ENCODE assay signal across 22 cellular contexts in the genomic region with DNA sequence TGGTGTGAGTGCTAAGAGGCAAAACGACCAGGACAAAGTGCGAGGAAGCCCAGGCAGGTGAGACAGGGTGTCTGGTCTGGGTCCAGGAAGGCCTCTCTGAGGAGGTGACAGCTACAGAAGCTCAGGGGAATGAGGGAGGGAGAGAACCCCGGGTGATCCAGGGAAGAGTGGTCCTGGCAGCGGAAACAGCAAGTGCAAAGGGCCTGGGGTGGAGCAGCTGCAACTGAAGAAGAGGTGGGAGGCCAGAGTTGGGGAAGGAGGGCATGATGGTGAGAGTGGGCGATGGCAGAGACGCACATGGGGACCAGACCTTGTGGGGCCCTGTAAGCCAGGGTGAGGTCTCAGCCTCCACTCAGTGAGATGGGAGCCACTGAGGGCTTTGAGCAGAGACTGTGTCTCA. TPM values are rescaled to one million over a fixed set of nuclear protein-coding genes. Genes with fewer than 3 reads are reported as not detected.
DNase-seq lines count a peak whose midpoint lies in the region; ATAC-seq, FAIRE-seq and TF ChIP-seq lines count a peak whose summit lies in the region.
"Had no signal": no experiment of that assay in that cellular context is flagged by ENCODE, and none has a peak within 500 bp of the region (broad histone marks: within the 10 kb centered on the region; RNA-seq: fewer than 3 reads in every experiment).

No MANE protein-coding gene starts in this region.

- H2BK5ac ChIP-seq in H1 (ENCODE audit: low read depth, low read length) (no peak overlapping the region), neuronal stem cell (ENCODE audit: low read length) (peak overlapping the region; percentile 69)

- BruUV-seq in HepG2 (replicated peaks; lab: Mats Ljungman, UMichigan) = no TSS peak

- H3K4ac ChIP-seq in H1 (replicated peaks; ENCODE audit: insufficient read length, low read depth, low read length) (no peak overlapping the region), neuronal stem cell (ENCODE audit: low read length) (no peak overlapping the region)

- POLR2A ChIA-PET in HepG2 (lab: Yijun Ruan, JAX) (no interaction called here), H1 (lab: Charles Lee; ENCODE audit: partially characterized antibody) (interaction anchor here (1.0 kb wide), 1 partner anchor 48 kb away, joined by 3 read pairs; no protein-coding TSS in a partner anchor)

- H4K20me1 ChIP-seq in HepG2 (ENCODE audit: insufficient read depth, low read length) (peaks cover 3% of the 10 kb centered on the region; the same call in 1 of the 2 replicates), H1 (replicated peaks in 1 of 2; ENCODE audit: control insufficient read depth in 1 of 2, insufficient read depth in 2 of 2, low read length in 2 of 2) (no peaks in the 10 kb centered on the region)
- H4K20me1 ChIP-seq: BLaER1 had no signal

- H3K79me2 ChIP-seq in HepG2 (ENCODE audit: insufficient read depth, low read length) (no peaks in the 10 kb centered on the region), H1 (ENCODE audit: control insufficient read depth in 1 of 2, insufficient read depth in 2 of 2, low read length in 2 of 2) (no peaks in the 10 kb centered on the region)

- peaks cover 0 to 23% of the 10 kb centered on the region in 2 experiments; a peak in 2 of 5 replicates for H3K27me3 ChIP-seq in HepG2 (ENCODE audit: control insufficient read depth in 1 of 2, insufficient read depth in 2 of 2, low read length in 2 of 2)
- no peaks in the 10 kb centered on the region for H3K27me3 ChIP-seq in right lobe of liver
- no peaks in the 10 kb centered on the region for H3K27me3 ChIP-seq in H1 (replicated peaks in 1 of 4; ENCODE audit: control insufficient read depth in 3 of 4, extremely low read depth in 1 of 4, insufficient read depth in 3 of 4, low read length in 3 of 4)
- H3K27me3 ChIP-seq in neuronal stem cell (ENCODE audit: control insufficient read depth in 3 of 3, insufficient read depth in 3 of 3, low read depth in 1 of 3, low read length in 3 of 3) = peaks cover 0 to 18% (median 0%) of the 10 kb centered on the region in 3 experiments
- no peaks in the 10 kb centered on the region for H3K27me3 ChIP-seq in effector memory CD4-positive, alpha-beta T cell (replicated peaks; ENCODE audit: control insufficient read depth, insufficient read depth, low read length, poor library complexity, severe bottlenecking)
- H3K27me3 ChIP-seq: BLaER1 had no signal

- H3K18ac ChIP-seq in H1 (ENCODE audit: extremely low read depth, low read length) (no peak overlapping the region), neuronal stem cell (ENCODE audit: low read length) (peak overlapping the region; percentile 8)

- no peak overlapping the region for H2BK120ac ChIP-seq in H1 (replicated peaks; ENCODE audit: low read depth, low read length)
- H2BK120ac ChIP-seq in neuronal stem cell (ENCODE audit: low read depth, low read length) = no peak overlapping the region

- TF ChIP-seq EP300 in HepG2 (IDR thresholded peaks at IDR 0.05; ENCODE audit: low read depth in 2 of 2, low read length in 2 of 2) = no peak
- TF ChIP-seq EP300 in HepG2 (CRISPR knock-in tag; IDR thresholded peaks at IDR 0.05; ENCODE audit: borderline replicate concordance) = no peak
- TF ChIP-seq EP300 in H1 (IDR thresholded peaks at IDR 0.05; ENCODE audit: borderline replicate concordance in 1 of 2, low read depth in 2 of 2, low read length in 2 of 2) = no peak

- H4K91ac ChIP-seq in H1 (replicated peaks; ENCODE audit: insufficient read length, low read length) (no peak overlapping the region), neuronal stem cell (ENCODE audit: low read depth, low read length, poor library complexity) (no peak overlapping the region)

- in situ Hi-C loops in HepG2 (cut with HindIII; ENCODE audit: extremely low pct_ligation_motif_present, low pct_unique_long_range_greater_than_20kb) = no loop called here

- H2AK5ac ChIP-seq in H1 (ENCODE audit: low read depth, low read length) = peak overlapping the region; percentile 53; the same call in 1 of the 2 replicates
- H2AK5ac ChIP-seq in neuronal stem cell (ENCODE audit: low read depth, low read length) = peak overlapping the region; percentile 65

- TF ChIP-seq POLR2A in HepG2 (IDR thresholded peaks at IDR 0.05; ENCODE audit: insufficient read depth in 1 of 2, low read depth in 2 of 2, low read length in 2 of 2) = no peak
- TF ChIP-seq POLR2A in right lobe of liver (IDR thresholded peaks at IDR 0.05) = no peak
- no peak for TF ChIP-seq POLR2A in H1 (IDR thresholded peaks at IDR 0.05; ENCODE audit: control extremely low read depth in 1 of 2, low read depth in 2 of 2, low read length in 2 of 2)

- no peak overlapping the region for H2BK15ac ChIP-seq in H1 (ENCODE audit: low read length)
- no peak overlapping the region for H2BK15ac ChIP-seq in neuronal stem cell (ENCODE audit: low read length)

- WGBS in HepG2 (ENCODE audit: low lambda C conversion rate) = 32% methylated on average over 6 of the region's 6 CpGs
- 80% methylated on average over 4 of the region's 6 CpGs for WGBS in right lobe of liver (ENCODE audit: insufficient coverage, low coverage, low lambda C conversion rate, missing lambda C conversion rate)
- WGBS in H1 (ENCODE audit: extremely low coverage in 1 of 2, insufficient coverage in 1 of 2, insufficient read length in 1 of 2, insufficient replicate concordance in 2 of 2, low coverage in 1 of 2, low lambda C conversion rate in 2 of 2, missing lambda C conversion rate in 1 of 2), 2 experiments = 87% methylated on average over 6 of the region's 6 CpGs; no CpG with 5 or more reads in 1 of the 2 experiments
- WGBS in neuronal stem cell (ENCODE audit: extremely low coverage in 2 of 2, insufficient read length in 2 of 2, insufficient replicate concordance in 1 of 2), 2 donors = no CpG with 5 or more reads among the region's 6 CpGs

- no peak for TF ChIP-seq CTCF in HepG2 (CRISPR knock-in tag; IDR thresholded peaks at IDR 0.05)
- TF ChIP-seq CTCF in right lobe of liver (IDR thresholded peaks at IDR 0.05) = no peak
- TF ChIP-seq CTCF in H1 (IDR thresholded peaks at IDR 0.05; ENCODE audit: control extremely low read depth in 1 of 3, insufficient read depth in 1 of 3, low read depth in 1 of 3, low read length in 3 of 3) = no peak

- H3K4me2 ChIP-seq in HepG2 (ENCODE audit: low read depth, low read length) (no peak overlapping the region), H1 (ENCODE audit: insufficient read depth in 1 of 2, low read depth in 2 of 2, low read length in 2 of 2) (no peak overlapping the region), neuronal stem cell (ENCODE audit: insufficient read depth, low read length, poor library complexity, severe bottlenecking) (no peak overlapping the region)
- H3K4me2 ChIP-seq: BLaER1 had no signal

- no peak overlapping the region for H4K8ac ChIP-seq in H1 (ENCODE audit: extremely low read depth, insufficient read depth, low read length)
- no peak overlapping the region for H4K8ac ChIP-seq in neuronal stem cell (ENCODE audit: low read depth, low read length)

- H2BK20ac ChIP-seq in H1 (ENCODE audit: low read length) = no peak overlapping the region

- no peak overlapping the region for H3K27ac ChIP-seq in HepG2 (ENCODE audit: extremely low read length, insufficient read depth, low read length)
- no peak overlapping the region for H3K27ac ChIP-seq in right lobe of liver
- H3K27ac ChIP-seq in H1 (ENCODE audit: low read depth, low read length) = no peak overlapping the region
- H3K27ac ChIP-seq in neuronal stem cell (replicated peaks; ENCODE audit: low read length) = no peak overlapping the region
- H3K27ac ChIP-seq in effector memory CD4-positive, alpha-beta T cell (ENCODE audit: insufficient read depth, low read length, poor library complexity, severe bottlenecking) = no peak overlapping the region
- H3K27ac ChIP-seq: 22Rv1, BLaER1, C4-2B, GM23248 had no signal

- H3K9me3 ChIP-seq in HepG2 (ENCODE audit: low read length) (no peaks in the 10 kb centered on the region), right lobe of liver (no peaks in the 10 kb centered on the region), H1 (ENCODE audit: insufficient read depth in 2 of 2, low read depth in 1 of 2, low read length in 1 of 2) (no peaks in the 10 kb centered on the region), neuronal stem cell (replicated peaks in 1 of 2; ENCODE audit: control insufficient read depth in 2 of 2, insufficient read depth in 1 of 2, low read depth in 1 of 2, low read length in 2 of 2) (peaks cover 0 to 2% of the 10 kb centered on the region in 2 donors)
- no peaks in the 10 kb centered on the region for H3K9me3 ChIP-seq in effector memory CD4-positive, alpha-beta T cell (ENCODE audit: control insufficient read depth, low read length)
- H3K9me3 ChIP-seq: BLaER1, HAP-1 had no signal

- H3K14ac ChIP-seq in H1 (ENCODE audit: insufficient read length) = no peak overlapping the region
- no peak overlapping the region for H3K14ac ChIP-seq in neuronal stem cell (ENCODE audit: low read length)

- no peak for TF ChIP-seq RAD21 in HepG2 (CRISPR knock-in tag; IDR thresholded peaks at IDR 0.05)
- TF ChIP-seq RAD21 in H1 (IDR thresholded peaks at IDR 0.05 in 1 of 2, conservative IDR thresholded peaks at IDR 0.05 in 1 of 2; ENCODE audit: low read depth in 2 of 2, low read length in 2 of 2) = no peak

- H3K56ac ChIP-seq in H1 (replicated peaks; ENCODE audit: insufficient read length, low read depth, low read length) = no peak overlapping the region

- H4K5ac ChIP-seq in H1 (ENCODE audit: insufficient read length, low read depth, low read length) = no peak overlapping the region

- peak; percentile 14; the same call in 2 of the 3 replicates for ATAC-seq in HepG2
- ATAC-seq in right lobe of liver = no peak
- ATAC-seq: CD8-positive, alpha-beta T cell; GM12878 had no signal

- no peaks in the 10 kb centered on the region for H3K23me2 ChIP-seq in H1 (ENCODE audit: low read depth, low read length)

- intact Hi-C loops in HepG2 (cut with micrococcal nuclease; ENCODE audit: unreplicated experiment) = no loop called here
- intact Hi-C loops in right lobe of liver (cut with DNase I) = no loop called here

- H3K4me3 ChIP-seq in HepG2 (replicated peaks in 1 of 3; ENCODE audit: insufficient read depth in 1 of 3, low read depth in 2 of 3, low read length in 3 of 3) = no peak overlapping the region
- H3K4me3 ChIP-seq in right lobe of liver = no peak overlapping the region
- H3K4me3 ChIP-seq in H1 (ENCODE audit: extremely low read depth in 1 of 4, insufficient read depth in 2 of 4, low read depth in 3 of 4, low read length in 4 of 4) = no peak overlapping the region
- peak overlapping the region in 1 of 2 donors; percentile 39 for H3K4me3 ChIP-seq in neuronal stem cell (ENCODE audit: low read length in 2 of 2)
- no peak overlapping the region for H3K4me3 ChIP-seq in effector memory CD4-positive, alpha-beta T cell (ENCODE audit: insufficient read depth, low read depth, low read length, poor library complexity, severe bottlenecking)
- H3K4me3 ChIP-seq: BLaER1, GM12878, GM23248, HAP-1 had no signal

- H2BK12ac ChIP-seq in H1 (ENCODE audit: low read depth, low read length) = no peak overlapping the region
- no peak overlapping the region for H2BK12ac ChIP-seq in neuronal stem cell (ENCODE audit: low read length)

- CTCF ChIA-PET in HepG2 (lab: Yijun Ruan, JAX; ENCODE audit: low intra/inter-chr PET ratio, low total read pairs) = no interaction called here
- CTCF ChIA-PET in H1 (lab: Charles Lee; ENCODE audit: partially characterized antibody) = interaction anchor here (0.9 to 1.2 kb wide), 2 partner anchors 12 to 32 kb away, joined by 5 read pairs; no protein-coding TSS in a partner anchor

- H3K4me1 ChIP-seq in HepG2 (ENCODE audit: insufficient read depth, low read length) (peaks cover 15% of the 10 kb centered on the region), right lobe of liver (no peaks in the 10 kb centered on the region), H1 (replicated peaks in 1 of 4; ENCODE audit: control insufficient read depth in 3 of 4, insufficient read depth in 4 of 4, low read length in 3 of 4) (peaks cover 0 to 7% (median 2%) of the 10 kb centered on the region in 4 experiments; a peak in 4 of 7 replicates), neuronal stem cell (ENCODE audit: control insufficient read depth in 2 of 2, insufficient read depth in 1 of 2, low read depth in 1 of 2, low read length in 2 of 2) (peaks cover 0 to 6% of the 10 kb centered on the region in 2 donors)
- no peaks in the 10 kb centered on the region for H3K4me1 ChIP-seq in effector memory CD4-positive, alpha-beta T cell (ENCODE audit: control insufficient read depth, insufficient read depth, low read length, poor library complexity, severe bottlenecking)
- H3K4me1 ChIP-seq: BLaER1, HAP-1 had no signal

- no peak for DNase-seq in HepG2 (ENCODE audit: low spot score)
- no peak for DNase-seq in right lobe of liver
- DNase-seq in H1 (ENCODE audit: low read depth in 1 of 2, low spot score in 2 of 2) = no peak
- DNase-seq in neuronal stem cell (ENCODE audit: low spot score) = no peak
- no peak for DNase-seq in effector memory CD4-positive, alpha-beta T cell
- DNase-seq in dermis blood vessel endothelial cell = no peak
- DNase-seq: CD4-positive, CD25-positive, alpha-beta regulatory T cell; CD8-positive, alpha-beta T cell; DMS 273 treated with DMSO at 0.1 percent for 48 hours; DMS79; EL; GDM1; GM23248 had no signal

- H3K23ac ChIP-seq in H1 (ENCODE audit: insufficient read length) (no peak overlapping the region), neuronal stem cell (ENCODE audit: low read depth, low read length, poor library complexity) (no peak overlapping the region)

- H3K36me3 ChIP-seq in HepG2 (replicated peaks in 1 of 2; ENCODE audit: control insufficient read depth in 1 of 2, insufficient read depth in 2 of 2, low read length in 2 of 2) (no peaks in the 10 kb centered on the region), right lobe of liver (no peaks in the 10 kb centered on the region), H1 (ENCODE audit: control insufficient read depth in 2 of 4, insufficient read depth in 4 of 4, low read length in 3 of 4) (no peaks in the 10 kb centered on the region), neuronal stem cell (replicated peaks in 1 of 2; ENCODE audit: control insufficient read depth in 2 of 2, insufficient read depth in 2 of 2, low read length in 2 of 2) (no peaks in the 10 kb centered on the region)
- no peaks in the 10 kb centered on the region for H3K36me3 ChIP-seq in effector memory CD4-positive, alpha-beta T cell (ENCODE audit: control insufficient read depth, insufficient read depth, low read length)
- H3K36me3 ChIP-seq: BLaER1, HAP-1 had no signal

- H3K79me1 ChIP-seq in H1 (ENCODE audit: low read depth, low read length) (peaks cover 3% of the 10 kb centered on the region; the same call in 1 of the 2 replicates), neuronal stem cell (ENCODE audit: low read depth, low read length) (peaks cover 2% of the 10 kb centered on the region)

- FAIRE-seq in HepG2 (lab: Jason Lieb, UNC) (no peak), H1 (lab: Jason Lieb, UNC) (no peak)
- FAIRE-seq: A204.1, D721Med, GM12878, GM19239, H54 had no signal

- H3K9ac ChIP-seq in HepG2 (ENCODE audit: insufficient read depth, low read depth, low read length) (no peak overlapping the region), H1 (replicated peaks in 1 of 4; ENCODE audit: extremely low read depth in 1 of 4, low read depth in 3 of 4, low read length in 3 of 4) (no peak overlapping the region), neuronal stem cell (ENCODE audit: low read depth, low read length, poor library complexity) (no peak overlapping the region)
- H3K9ac ChIP-seq: BLaER1, GM23248 had no signal

- H2AFZ ChIP-seq in HepG2 (ENCODE audit: low read length) (no peak overlapping the region), H1 (ENCODE audit: low read length) (no peak overlapping the region), neuronal stem cell (ENCODE audit: low read length) (no peak overlapping the region)
- H2AFZ ChIP-seq: GM23248 had no signal

RNA-seq across cellular contexts. Expression of a gene that starts 45.8 kb away (rescaled TPM):
- total RNA-seq in HepG2 (2016; rRNA removed; fragmentation: Illumina TruSeq; extraction: Trizol) (13.3 and 15.2 TPM in 2 replicates), right lobe of liver (10 to 100 TPM; 15.5 to 35.1 (median 23.2) TPM), dermis blood vessel endothelial cell (18.4 and 26.2 TPM in 2 replicates)
- total RNA-seq in HepG2 (2016; cell fraction: cytosol; rRNA removed; fragmentation: Illumina TruSeq; extraction: Trizol; ENCODE audit: low read depth) = 17.7 and 20.1 TPM in 2 replicates
- total RNA-seq in HepG2 (2016; cell fraction: insoluble cytoplasmic fraction; rRNA removed; fragmentation: Illumina TruSeq; extraction: Trizol) = 10.7 and 12.5 TPM in 2 replicates
- total RNA-seq in HepG2 (2016; cell fraction: membrane; rRNA removed; fragmentation: Illumina TruSeq; extraction: Trizol) = 30.2 and 36.1 TPM in 2 replicates
- total RNA-seq in HepG2 (2016; cell fraction: nucleus; rRNA removed; fragmentation: Illumina TruSeq; extraction: Trizol) = 14.3 and 17.6 TPM in 2 replicates
- polyA plus RNA-seq in HepG2 (2011; rRNA removed) (26.7 and 33.5 TPM in 2 replicates), H1 (2011; rRNA removed) (41.2 and 81.9 TPM in 2 replicates)
- polyA plus RNA-seq in HepG2 (2011; cell fraction: cytosol; rRNA removed) = 18.9 and 28.9 TPM in 2 replicates
- 81.3 and 93.4 TPM in 2 replicates for polyA plus RNA-seq in HepG2 (2011; cell fraction: nucleus; rRNA removed)
- polyA plus RNA-seq in HepG2 (2012) = 33.2 and 39.1 TPM in 2 replicates
- polyA plus RNA-seq in HepG2 (2016; cell fraction: cytosol; fragmentation: Illumina TruSeq; extraction: Trizol; ENCODE audit: low read depth) = 42.6 and 57.9 TPM in 2 replicates
- polyA plus RNA-seq in HepG2 (2016; cell fraction: insoluble cytoplasmic fraction; fragmentation: Illumina TruSeq; extraction: Trizol; ENCODE audit: low read depth) = 32.0 and 44.7 TPM in 2 replicates
- 45.4 and 49.0 TPM in 2 replicates for polyA plus RNA-seq in HepG2 (2016; cell fraction: membrane; fragmentation: Illumina TruSeq; extraction: Trizol; ENCODE audit: low read depth)
- 63.9 and 68.5 TPM in 2 replicates for polyA plus RNA-seq in HepG2 (2016; cell fraction: nucleus; fragmentation: Illumina TruSeq; extraction: Trizol; ENCODE audit: insufficient read depth, low read depth)
- polyA minus RNA-seq in HepG2 (2011; rRNA and poly(A)+ RNA removed; ENCODE audit: low replicate concordance) = 15.9 and 38.7 TPM in 2 replicates
- 33.7 and 42.9 TPM in 2 replicates for polyA minus RNA-seq in HepG2 (2011; cell fraction: cytosol; rRNA and poly(A)+ RNA removed)
- 29.9 and 33.6 TPM in 2 replicates for polyA minus RNA-seq in HepG2 (2011; cell fraction: nucleus; rRNA and poly(A)+ RNA removed)
- 57.2 and 61.8 TPM in 2 replicates for total RNA-seq in H1 (2021; fragmentation: NEBNext Ultra II Directional; extraction: Animal tissue kit (Norgen Biotek cat#: 25700))
- polyA plus RNA-seq in H1 (2011; cell fraction: cytosol; rRNA removed) = 38.1 TPM
- polyA plus RNA-seq in H1 (2011; cell fraction: nucleus; rRNA removed) = 82.7 TPM
- polyA plus RNA-seq in H1 (2012, experiment 1 of 2) = 43.5 to 57.6 TPM (median 49.1 TPM) in 4 replicates
- polyA plus RNA-seq in H1 (2012, experiment 2 of 2) = 36.6 TPM
- polyA plus RNA-seq in H1 (2013, experiment 1 of 2) = 40.4 TPM
- polyA plus RNA-seq in H1 (2013, experiment 2 of 2) = 39.5 TPM
- polyA minus RNA-seq in H1 (2011; rRNA and poly(A)+ RNA removed) = 33.9 and 37.3 TPM in 2 replicates
- polyA minus RNA-seq in H1 (2011; cell fraction: cytosol; rRNA and poly(A)+ RNA removed) = 84.8 TPM
- 50.5 TPM for polyA minus RNA-seq in H1 (2011; cell fraction: nucleus; rRNA and poly(A)+ RNA removed)
- polyA plus RNA-seq in neuronal stem cell (2013, experiment 1 of 2) = 98.6 TPM
- 99.8 TPM for polyA plus RNA-seq in neuronal stem cell (2013, experiment 2 of 2)
